21 cellular contexts compared by ENCODE assay signal in the genomic region with DNA sequence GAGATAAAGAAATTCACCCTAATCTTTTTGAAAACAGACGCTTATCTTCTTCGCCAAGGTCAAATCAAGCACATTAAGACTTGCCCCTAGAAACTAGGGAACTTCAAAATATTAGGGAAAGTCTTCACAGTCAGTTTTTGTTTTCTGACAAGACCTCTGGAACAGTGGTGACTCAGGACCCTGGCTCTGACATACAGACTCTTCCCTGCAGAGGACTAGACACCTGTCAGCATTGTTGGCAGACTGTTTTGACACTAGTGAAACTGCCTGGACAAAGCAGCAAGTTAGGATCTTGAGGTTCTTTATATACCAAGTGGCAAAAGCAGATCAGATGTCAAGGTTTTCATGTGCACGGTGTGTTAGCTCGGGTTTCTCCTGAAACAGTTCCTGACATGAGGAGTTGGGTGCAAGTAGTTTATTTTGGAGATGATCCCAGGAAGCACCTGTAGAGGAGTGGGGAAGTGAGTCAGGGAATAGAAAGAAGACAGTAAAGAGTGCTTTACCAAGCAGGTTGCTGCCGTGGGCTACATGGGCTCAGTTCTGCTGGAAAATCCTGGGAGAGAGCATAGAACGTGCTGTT.
DNase-seq lines count a peak whose midpoint lies in the region; FAIRE-seq and TF ChIP-seq lines count a peak whose summit lies in the region.
"Had no signal": no experiment of that assay in that cellular context is flagged by ENCODE, and none has a peak within 500 bp of the region (broad histone marks: within the 10 kb centered on the region; RNA-seq: fewer than 3 reads in every experiment).

No MANE protein-coding gene starts in this region.

- BruUV-seq in MCF 10A (replicated peaks; lab: Mats Ljungman, UMichigan), result no TSS peak

- H3K27ac Mint-ChIP-seq in MCF 10A (ENCODE audit: low read depth, unreplicated experiment) (no peak overlapping the region), nephron progenitor cell (no peak overlapping the region)
- H3K27ac Mint-ChIP-seq: B cell; CD14-positive monocyte; CD8-positive, alpha-beta memory T cell; T-helper 17 cell had no signal

- H3K36me3 ChIP-seq in breast epithelium (no peaks in the 10 kb centered on the region), bronchial epithelial cell (ENCODE audit: control insufficient read depth, insufficient read depth, low read length) (no peaks in the 10 kb centered on the region), SJCRH30 (no peaks in the 10 kb centered on the region)
- H3K36me3 ChIP-seq: HAP-1 had no signal

- no peaks in the 10 kb centered on the region for H3K27me3 ChIP-seq in breast epithelium
- H3K27me3 ChIP-seq in bronchial epithelial cell (ENCODE audit: control insufficient read depth, insufficient read depth, low read length), result no peaks in the 10 kb centered on the region
- no peaks in the 10 kb centered on the region for H3K27me3 ChIP-seq in SJCRH30

- H3K4me1 ChIP-seq in breast epithelium (no peaks in the 10 kb centered on the region), SJCRH30 (no peaks in the 10 kb centered on the region)

- POLR2A ChIA-PET in MCF 10A (lab: Yijun Ruan, JAX), result interaction anchor here (0.7 to 1.2 kb wide), 2 partner anchors 21 to 99 kb away, joined by 3 read pairs; no protein-coding TSS in a partner anchor

- H3K27ac ChIP-seq in breast epithelium (no peak overlapping the region), SJCRH30 (no peak overlapping the region)
- H3K27ac ChIP-seq: 22Rv1 had no signal

- H3K36me3 Mint-ChIP-seq in MCF 10A (ENCODE audit: insufficient read depth, unreplicated experiment) (no peaks in the 10 kb centered on the region), nephron progenitor cell (ENCODE audit: low read depth) (no peaks in the 10 kb centered on the region)
- H3K36me3 Mint-ChIP-seq: CD14-positive monocyte; CD8-positive, alpha-beta memory T cell had no signal

- H3K4me1 Mint-ChIP-seq in MCF 10A (ENCODE audit: insufficient read depth, unreplicated experiment), result peaks cover 7% of the 10 kb centered on the region
- peaks cover 29% of the 10 kb centered on the region for H3K4me1 Mint-ChIP-seq in nephron progenitor cell
- H3K4me1 Mint-ChIP-seq: B cell; CD14-positive monocyte; CD8-positive, alpha-beta memory T cell; T-helper 17 cell had no signal

- no peak for FAIRE-seq in bronchial epithelial cell (lab: Jason Lieb, UNC)
- FAIRE-seq: GM12892, RCC 7860 had no signal

- CTCF ChIA-PET in MCF 10A (lab: Yijun Ruan, JAX), result interaction anchor here (0.7 kb wide), 1 partner anchor 80 kb away, joined by 3 read pairs; no protein-coding TSS in a partner anchor

- DNase-seq in DMS53 (lab: John Stamatoyannopoulos, UW), result peak; percentile 22
- no peak for DNase-seq in DMS53 treated with DMSO at 0.1 percent for 48 hours (lab: John Stamatoyannopoulos, UW; ENCODE audit: unreplicated experiment)
- peak; percentile 77 for DNase-seq in MCF 10A (ENCODE audit: unreplicated experiment)
- DNase-seq in breast epithelium (ENCODE audit: low spot score in 2 of 2), result no peak
- peak; percentile 34 for DNase-seq in bronchial epithelial cell (ENCODE audit: low read depth)
- no peak for DNase-seq in HPDE6-E6E7 (ENCODE audit: extremely low spot score)
- DNase-seq in SJCRH30, result no peak
- DNase-seq in nephron progenitor cell, result no peak
- DNase-seq: CD8-positive, alpha-beta memory T cell; DMS 273 treated with DMSO at 0.1 percent for 48 hours; DND-41; GOT3; KBM-7; NCI-H2081; T-helper 17 cell had no signal

- no peaks in the 10 kb centered on the region for H3K9me3 Mint-ChIP-seq in MCF 10A (ENCODE audit: unreplicated experiment)
- H3K9me3 Mint-ChIP-seq in nephron progenitor cell, result no peaks in the 10 kb centered on the region

- no peak for TF ChIP-seq CTCF in MCF 10A (IDR thresholded peaks at IDR 0.05; ENCODE audit: unreplicated experiment)
- TF ChIP-seq CTCF in breast epithelium (IDR thresholded peaks at IDR 0.05), result no peak
- TF ChIP-seq CTCF in bronchial epithelial cell (IDR thresholded peaks at IDR 0.05; ENCODE audit: insufficient read depth, low read length, severe bottlenecking), result no peak
- TF ChIP-seq CTCF in nephron progenitor cell (IDR thresholded peaks at IDR 0.05), result no peak

- H3K27me3 Mint-ChIP-seq in MCF 10A (ENCODE audit: insufficient read depth, unreplicated experiment) (no peaks in the 10 kb centered on the region), nephron progenitor cell (ENCODE audit: low read depth, poor library complexity) (peaks cover 17% of the 10 kb centered on the region)
- H3K27me3 Mint-ChIP-seq: B cell; CD8-positive, alpha-beta memory T cell; T-helper 17 cell had no signal

- intact Hi-C loops in MCF 10A (cut with micrococcal nuclease) (no loop called here), breast epithelium (cut with DNase I; ENCODE audit: low total_unique reads) (loop anchor here (10.0 kb wide), 1 partner anchor 1916 kb away; a partner anchor contains a TSS)

- no peak overlapping the region for H3K4me3 Mint-ChIP-seq in MCF 10A (ENCODE audit: unreplicated experiment)
- H3K4me3 Mint-ChIP-seq in nephron progenitor cell, result no peak overlapping the region
- H3K4me3 Mint-ChIP-seq: B cell; CD14-positive monocyte; CD8-positive, alpha-beta memory T cell; T-helper 17 cell had no signal

- no peak for TF ChIP-seq POLR2A in breast epithelium (IDR thresholded peaks at IDR 0.05)

- H3K9me3 ChIP-seq in breast epithelium, result no peaks in the 10 kb centered on the region
- no peaks in the 10 kb centered on the region for H3K9me3 ChIP-seq in SJCRH30 (replicated peaks)
- H3K9me3 ChIP-seq: HAP-1 had no signal

- H3K4me3 ChIP-seq in breast epithelium (no peak overlapping the region), bronchial epithelial cell (ENCODE audit: low read depth, low read length) (no peak overlapping the region), SJCRH30 (no peak overlapping the region)
- H3K4me3 ChIP-seq: HAP-1 had no signal

Comparison
In these comparisons a context has a peak if more than half of its experiments do, and no peak if none do; other contexts are left out.
1. DNase-seq: peak in DMS53 (single experiment), MCF 10A (single experiment) and bronchial epithelial cell (single experiment); none in DMS53 treated with DMSO at 0.1 percent for 48 hours (single experiment), breast epithelium (0 of 2), HPDE6-E6E7 (single experiment), SJCRH30 (0 of 2) and nephron progenitor cell (single experiment).